Comparison of ENCODE assay signal across 23 cellular contexts in the genomic region with DNA sequence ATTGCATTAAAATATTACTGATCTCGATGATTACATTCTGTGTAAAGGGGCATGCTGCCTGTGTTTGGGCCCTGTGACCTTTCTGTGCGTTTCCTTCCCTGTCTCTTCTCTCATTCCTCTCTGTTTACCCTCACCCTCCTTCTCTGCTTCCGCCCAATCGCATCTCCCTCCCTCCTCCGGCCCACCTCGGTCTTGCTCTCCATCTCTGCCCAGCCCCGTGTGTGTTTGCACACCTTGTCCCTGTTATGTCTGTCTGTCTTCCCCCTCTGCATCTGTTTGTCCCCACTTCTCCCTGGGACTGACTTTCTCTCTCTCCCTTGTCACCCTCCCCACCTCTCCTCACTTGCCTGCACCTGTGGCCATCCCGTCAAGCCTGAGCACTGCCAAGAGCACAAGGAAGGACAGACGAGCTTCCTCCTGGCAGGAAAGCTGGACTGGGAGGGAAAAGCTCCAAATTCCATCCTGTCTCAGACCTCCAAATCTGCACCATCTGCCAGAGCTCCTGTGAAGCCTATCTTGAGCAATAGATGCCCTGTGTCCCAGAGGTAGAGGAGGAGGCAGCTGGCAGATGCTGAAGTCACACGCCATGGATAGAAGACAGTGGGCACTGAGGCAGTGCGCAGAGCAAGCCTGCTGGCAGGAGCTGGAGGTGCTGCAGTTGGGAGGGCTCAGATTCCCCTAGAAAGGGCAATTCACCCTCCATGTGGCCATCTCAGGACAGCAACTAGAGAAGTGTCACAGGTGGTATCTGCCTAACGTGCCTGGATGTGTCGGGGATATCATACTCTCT.
A peak's percentile ranks its signal among the peaks of the same experiment; 100 is the strongest.
DNase-seq lines count a peak whose midpoint lies in the region; ATAC-seq, FAIRE-seq and TF ChIP-seq lines count a peak whose summit lies in the region.
"Had no signal": no experiment of that assay in that cellular context is flagged by ENCODE, and none has a peak within 500 bp of the region (broad histone marks: within the 10 kb centered on the region; RNA-seq: fewer than 3 reads in every experiment).

No MANE protein-coding gene starts in this region.

- H3K9me3 ChIP-seq in right atrium auricular region (no peaks in the 10 kb centered on the region), heart left ventricle (no peaks in the 10 kb centered on the region), esophagus muscularis mucosa (no peaks in the 10 kb centered on the region), left lung (no peaks in the 10 kb centered on the region)
- H3K9me3 ChIP-seq: Peyer's patch had no signal

- TF ChIP-seq CTCF in right atrium auricular region (IDR thresholded peaks at IDR 0.05), result no peak
- no peak for TF ChIP-seq CTCF in heart left ventricle (IDR thresholded peaks at IDR 0.05)
- TF ChIP-seq CTCF in esophagus muscularis mucosa (IDR thresholded peaks at IDR 0.05), result no peak
- TF ChIP-seq CTCF in left lung (IDR thresholded peaks at IDR 0.05), result no peak
- TF ChIP-seq CTCF in coronary artery (IDR thresholded peaks at IDR 0.05), result no peak

- no peaks in the 10 kb centered on the region for H3K36me3 ChIP-seq in right atrium auricular region
- H3K36me3 ChIP-seq in heart left ventricle, result no peaks in the 10 kb centered on the region
- no peaks in the 10 kb centered on the region for H3K36me3 ChIP-seq in esophagus muscularis mucosa
- H3K36me3 ChIP-seq in left lung, result no peaks in the 10 kb centered on the region
- H3K36me3 ChIP-seq: Peyer's patch had no signal

- H3K27me3 ChIP-seq in right atrium auricular region (no peaks in the 10 kb centered on the region), heart left ventricle (peaks cover 0 to 7% (median 0%) of the 10 kb centered on the region in 9 donors), esophagus muscularis mucosa (peaks cover 0 to 16% (median 0%) of the 10 kb centered on the region in 4 donors), left lung (peaks cover 0 to 18% of the 10 kb centered on the region in 2 donors)
- H3K27me3 ChIP-seq: Peyer's patch had no signal

- ATAC-seq in heart left ventricle (no peak), left lung (no peak)
- ATAC-seq: SK-N-SH treated with all-trans-retinoic acid at 6 μM for 48 hours, T-cell had no signal

- WGBS in heart left ventricle, 4 donors, result 52 to 57% (median 54%) methylated on average over 13 of the region's 13 CpGs
- 43% methylated on average over 12 of the region's 13 CpGs for WGBS in esophagus muscularis mucosa

- H3K4me3 ChIP-seq in right atrium auricular region (no peak overlapping the region), heart left ventricle (no peak overlapping the region), esophagus muscularis mucosa (no peak overlapping the region), left lung (no peak overlapping the region), coronary artery (no peak overlapping the region)
- H3K4me3 ChIP-seq: Peyer's patch had no signal

- no peak for FAIRE-seq in urothelium cell line (lab: Jason Lieb, UNC)
- FAIRE-seq: GM19239, H54 had no signal

- DNase-seq in right atrium auricular region (ENCODE audit: low spot score) (peak; percentile 26), heart left ventricle (no peak), NCI-H524 treated with DMSO at 0.1 percent for 48 hours (lab: John Stamatoyannopoulos, UW) (peak; percentile 79), esophagus muscularis mucosa (ENCODE audit: extremely low spot score) (peak; percentile 79), NOMO-1 (lab: John Stamatoyannopoulos, UW; ENCODE audit: unreplicated experiment in 2 of 2) (no peak), left lung (no peak), urothelium cell line (ENCODE audit: low spot score) (no peak), coronary artery (ENCODE audit: low spot score) (no peak)
- DNase-seq: DMS153, DND-41, NCI-H1092, NCI-H1417 treated with DMSO at 0.1 percent for 48 hours, NCI-H1694 treated with DMSO at 0.1 percent for 48 hours, NCI-H2081, NCI-H2227 treated with DMSO at 0.1 percent for 48 hours, NCI-H774, OCI-M1, Peyer's patch, T-cell had no signal

- H3K27ac ChIP-seq in right atrium auricular region (no peak overlapping the region), heart left ventricle (no peak overlapping the region), esophagus muscularis mucosa (replicated peaks in 1 of 4) (no peak overlapping the region), left lung (no peak overlapping the region), coronary artery (no peak overlapping the region)
- H3K27ac ChIP-seq: KMS-11, Peyer's patch had no signal

- TF ChIP-seq POLR2A in heart left ventricle (IDR thresholded peaks at IDR 0.05), result no peak
- TF ChIP-seq POLR2A in esophagus muscularis mucosa (IDR thresholded peaks at IDR 0.05; ENCODE audit: low read depth), result no peak

- H3K4me1 ChIP-seq in right atrium auricular region (no peaks in the 10 kb centered on the region), heart left ventricle (no peaks in the 10 kb centered on the region), esophagus muscularis mucosa (no peaks in the 10 kb centered on the region), left lung (no peaks in the 10 kb centered on the region)
- H3K4me1 ChIP-seq: Peyer's patch had no signal

- intact Hi-C loops in heart left ventricle (cut with DNase I), result no loop called here
- intact Hi-C loops in esophagus muscularis mucosa (cut with DNase I), result no loop called here
- intact Hi-C loops in left lung (cut with DNase I), result no loop called here

- no peak for TF ChIP-seq EP300 in esophagus muscularis mucosa (IDR thresholded peaks at IDR 0.05)

Comparison
In these comparisons a context has a peak if more than half of its experiments do, and no peak if none do; other contexts are left out.
1. DNase-seq: peak in right atrium auricular region (single experiment), NCI-H524 treated with DMSO at 0.1 percent for 48 hours (single experiment) and esophagus muscularis mucosa (single experiment); none in heart left ventricle (0 of 5), NOMO-1 (0 of 2), left lung (0 of 2), urothelium cell line (single experiment) and coronary artery (single experiment).